Comparison of ENCODE assay signal across 22 cellular contexts in the genomic region with DNA sequence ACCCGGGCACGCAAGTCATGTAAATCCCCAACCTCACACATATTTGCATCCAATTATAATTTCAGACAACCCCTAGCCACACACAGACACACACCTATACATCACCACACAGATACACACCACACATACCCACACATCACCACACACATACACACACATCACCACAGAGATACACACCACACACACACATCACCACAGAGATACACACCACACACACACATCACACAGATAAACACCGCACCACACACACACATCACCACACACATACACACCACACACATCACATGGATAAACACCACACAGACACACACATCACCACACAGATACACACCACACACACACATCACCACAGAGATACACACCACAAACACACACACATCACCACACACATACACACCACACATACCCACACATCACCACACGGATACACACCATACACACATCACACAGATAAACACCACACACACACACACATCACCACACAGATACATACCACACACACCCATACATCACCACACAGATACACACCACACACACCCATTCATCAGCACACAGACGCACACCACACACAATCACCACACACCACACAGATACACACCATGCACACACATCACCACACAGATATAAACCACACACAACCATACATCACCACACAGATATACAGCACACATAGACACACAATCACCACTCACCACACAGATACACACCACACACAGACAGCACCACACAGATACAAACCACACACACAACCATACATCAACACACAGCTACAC.
DNase-seq lines count a peak whose midpoint lies in the region; ATAC-seq, FAIRE-seq and TF ChIP-seq lines count a peak whose summit lies in the region.
"Had no signal": no experiment of that assay in that cellular context is flagged by ENCODE, and none has a peak within 500 bp of the region (broad histone marks: within the 10 kb centered on the region; RNA-seq: fewer than 3 reads in every experiment).

No MANE protein-coding gene starts in this region.

- CTCF ChIA-PET in HepG2 (lab: Yijun Ruan, JAX; ENCODE audit: low intra/inter-chr PET ratio, low total read pairs) = no interaction called here
- CTCF ChIA-PET in H1 (lab: Charles Lee; ENCODE audit: partially characterized antibody) = interaction anchor here (0.5 to 5.7 kb wide), 10 partner anchors 11 to 477 kb away, joined by 3 to 47 read pairs (median 6); no protein-coding TSS in a partner anchor

- H3K56ac ChIP-seq in H1 (replicated peaks; ENCODE audit: insufficient read length, low read depth, low read length) = peak overlapping the region; percentile 96

- DNase-seq in HepG2 (ENCODE audit: low spot score) (no peak), right lobe of liver (no peak), astrocyte (ENCODE audit: low read depth) (no peak), H1 (ENCODE audit: low read depth in 1 of 2, low spot score in 2 of 2) (no peak), trophoblast cell (no peak), GM19239 (ENCODE audit: insufficient read length, low spot score) (no peak), Right ventricle myocardium inferior (ENCODE audit: missing footprints) (no peak)
- DNase-seq: Caco-2; CD8-positive, alpha-beta T cell; DMS 273 treated with DMSO at 0.1 percent for 48 hours; DMS79; GDM1; HCEC 1CT; HFFc6 had no signal

- 79% methylated on average over 5 of the region's 5 CpGs for WGBS in HepG2 (ENCODE audit: low lambda C conversion rate)
- WGBS in right lobe of liver (ENCODE audit: insufficient coverage, low coverage, low lambda C conversion rate, missing lambda C conversion rate) = 82% methylated on average over 4 of the region's 5 CpGs
- WGBS in H1 (ENCODE audit: extremely low coverage in 1 of 2, insufficient coverage in 1 of 2, insufficient read length in 1 of 2, insufficient replicate concordance in 2 of 2, low coverage in 1 of 2, low lambda C conversion rate in 2 of 2, missing lambda C conversion rate in 1 of 2), 2 experiments = 87% methylated on average over 5 of the region's 5 CpGs; no CpG with 5 or more reads in 1 of the 2 experiments
- 100% methylated on average over 3 of the region's 5 CpGs for WGBS in trophoblast cell (ENCODE audit: extremely low coverage, insufficient coverage, insufficient read length)

- no peak overlapping the region for H4K8ac ChIP-seq in H1 (ENCODE audit: extremely low read depth, insufficient read depth, low read length)
- H4K8ac ChIP-seq in trophoblast cell (ENCODE audit: low read depth, low read length) = no peak overlapping the region

- H3K14ac ChIP-seq in H1 (ENCODE audit: insufficient read length) (no peak overlapping the region), trophoblast cell (ENCODE audit: low read length) (no peak overlapping the region)

- peaks cover 25% of the 10 kb centered on the region for H3K27me3 Mint-ChIP-seq in astrocyte (ENCODE audit: low read depth, unreplicated experiment)

- H4K20me1 ChIP-seq in HepG2 (ENCODE audit: insufficient read depth, low read length) (no peaks in the 10 kb centered on the region; the same call in 1 of the 2 replicates), astrocyte (ENCODE audit: insufficient read depth, low read length) (no peaks in the 10 kb centered on the region), H1 (replicated peaks in 1 of 2; ENCODE audit: control insufficient read depth in 1 of 2, insufficient read depth in 2 of 2, low read length in 2 of 2) (peaks cover 2 to 27% of the 10 kb centered on the region in 2 experiments)
- H4K20me1 ChIP-seq: BLaER1 had no signal

- H2BK120ac ChIP-seq in H1 (replicated peaks; ENCODE audit: low read depth, low read length) (peak overlapping the region; percentile 66), trophoblast cell (ENCODE audit: insufficient read depth, low read length, poor library complexity) (no peak overlapping the region)

- no peak overlapping the region for H3K27ac ChIP-seq in HepG2 (ENCODE audit: extremely low read length, insufficient read depth, low read length)
- H3K27ac ChIP-seq in right lobe of liver = no peak overlapping the region
- no peak overlapping the region for H3K27ac ChIP-seq in astrocyte (ENCODE audit: low read depth, low read length)
- no peak overlapping the region for H3K27ac ChIP-seq in H1 (ENCODE audit: low read depth, low read length)
- H3K27ac ChIP-seq in trophoblast cell (ENCODE audit: low read depth, low read length) = no peak overlapping the region
- H3K27ac ChIP-seq: 22Rv1, BLaER1, C4-2B had no signal

- no peaks in the 10 kb centered on the region for H3K36me3 Mint-ChIP-seq in astrocyte (ENCODE audit: low read depth, unreplicated experiment)
- H3K36me3 Mint-ChIP-seq: CD4-positive, CD25-positive, alpha-beta regulatory T cell; CD8-positive, alpha-beta T cell had no signal

- no peak overlapping the region for H3K27ac Mint-ChIP-seq in astrocyte (ENCODE audit: unreplicated experiment)
- H3K27ac Mint-ChIP-seq: B cell; CD4-positive, CD25-positive, alpha-beta regulatory T cell; CD8-positive, alpha-beta T cell; GM23338; HFFc6 had no signal

- H4K91ac ChIP-seq in H1 (replicated peaks; ENCODE audit: insufficient read length, low read length) (peak overlapping the region; percentile 29), trophoblast cell (ENCODE audit: low read depth, low read length) (no peak overlapping the region)

- H3K36me3 ChIP-seq in HepG2 (replicated peaks in 1 of 2; ENCODE audit: control insufficient read depth in 1 of 2, insufficient read depth in 2 of 2, low read length in 2 of 2) = no peaks in the 10 kb centered on the region
- H3K36me3 ChIP-seq in right lobe of liver = no peaks in the 10 kb centered on the region
- H3K36me3 ChIP-seq in astrocyte (ENCODE audit: insufficient read depth, low read length) = no peaks in the 10 kb centered on the region
- no peaks in the 10 kb centered on the region; a peak in 1 of 8 replicates for H3K36me3 ChIP-seq in H1 (ENCODE audit: control insufficient read depth in 2 of 4, insufficient read depth in 4 of 4, low read length in 3 of 4)
- H3K36me3 ChIP-seq in trophoblast cell (ENCODE audit: control insufficient read depth in 1 of 2, insufficient read depth in 2 of 2, low read length in 2 of 2) = no peaks in the 10 kb centered on the region
- H3K36me3 ChIP-seq: BLaER1 had no signal

- H3K18ac ChIP-seq in H1 (ENCODE audit: extremely low read depth, low read length) (no peak overlapping the region), trophoblast cell (ENCODE audit: low read length) (no peak overlapping the region)

- H2BK12ac ChIP-seq in H1 (ENCODE audit: low read depth, low read length) (peak overlapping the region; percentile 35; the same call in 1 of the 2 replicates), trophoblast cell (ENCODE audit: low read length) (no peak overlapping the region)

- H3K23ac ChIP-seq in H1 (ENCODE audit: insufficient read length) (no peak overlapping the region), trophoblast cell (ENCODE audit: low read length) (peak overlapping the region; percentile 17)

- H3K23me2 ChIP-seq in H1 (ENCODE audit: low read depth, low read length) = peaks cover 24% of the 10 kb centered on the region; the same call in 1 of the 2 replicates

- peaks cover 18% of the 10 kb centered on the region for H3K9me3 ChIP-seq in HepG2 (ENCODE audit: low read length)
- H3K9me3 ChIP-seq in right lobe of liver = no peaks in the 10 kb centered on the region
- H3K9me3 ChIP-seq in astrocyte (ENCODE audit: insufficient read depth, low read depth, low read length) = peaks cover 4% of the 10 kb centered on the region
- H3K9me3 ChIP-seq in H1 (ENCODE audit: insufficient read depth in 2 of 2, low read depth in 1 of 2, low read length in 1 of 2) = peaks cover 0 to 5% of the 10 kb centered on the region in 2 experiments; a peak in 1 of 4 replicates
- H3K9me3 ChIP-seq in trophoblast cell (ENCODE audit: insufficient read depth, low read depth, low read length) = peaks cover 17% of the 10 kb centered on the region
- H3K9me3 ChIP-seq: BLaER1, Caco-2 had no signal

- 0 out of 2 replicates have a peak overlapping the region, but pooled peaks have one; percentile 23 for H2BK15ac ChIP-seq in H1 (ENCODE audit: low read length)

- H2AFZ ChIP-seq in HepG2 (ENCODE audit: low read length) = no peak overlapping the region
- H2AFZ ChIP-seq in astrocyte (ENCODE audit: low read depth, low read length) = no peak overlapping the region
- no peak overlapping the region for H2AFZ ChIP-seq in H1 (ENCODE audit: low read length)
- no peak overlapping the region for H2AFZ ChIP-seq in trophoblast cell (ENCODE audit: insufficient read depth, low read length, poor library complexity)
- H2AFZ ChIP-seq: GM23338 had no signal

- intact Hi-C loops in HepG2 (cut with micrococcal nuclease; ENCODE audit: unreplicated experiment) (no loop called here), right lobe of liver (cut with DNase I) (no loop called here), Right ventricle myocardium inferior (cut with DNase I) (no loop called here)

- in situ Hi-C loops in HepG2 (cut with HindIII; ENCODE audit: extremely low pct_ligation_motif_present, low pct_unique_long_range_greater_than_20kb) = no loop called here

- H3K79me2 ChIP-seq in HepG2 (ENCODE audit: insufficient read depth, low read length) (no peaks in the 10 kb centered on the region), astrocyte (ENCODE audit: insufficient read depth, low read length) (no peaks in the 10 kb centered on the region), H1 (ENCODE audit: control insufficient read depth in 1 of 2, insufficient read depth in 2 of 2, low read length in 2 of 2) (peaks cover 0 to 5% of the 10 kb centered on the region in 2 experiments; a peak in 1 of 4 replicates), trophoblast cell (ENCODE audit: control insufficient read depth, insufficient read depth, low read length, poor library complexity) (no peaks in the 10 kb centered on the region)

- no peaks in the 10 kb centered on the region for H3K9me3 Mint-ChIP-seq in astrocyte (ENCODE audit: unreplicated experiment)
- H3K9me3 Mint-ChIP-seq: CD4-positive, CD25-positive, alpha-beta regulatory T cell; CD8-positive, alpha-beta T cell; GM23338; HFFc6 had no signal

- H4K5ac ChIP-seq in H1 (ENCODE audit: insufficient read length, low read depth, low read length) = no peak overlapping the region

- H3K4me1 Mint-ChIP-seq in astrocyte (ENCODE audit: low read depth, unreplicated experiment) = no peaks in the 10 kb centered on the region
- H3K4me1 Mint-ChIP-seq: B cell; CD4-positive, CD25-positive, alpha-beta regulatory T cell had no signal

- no peak overlapping the region for H3K9ac ChIP-seq in HepG2 (ENCODE audit: insufficient read depth, low read depth, low read length)
- no peak overlapping the region for H3K9ac ChIP-seq in astrocyte (ENCODE audit: low read length)
- H3K9ac ChIP-seq in H1 (replicated peaks in 1 of 4; ENCODE audit: extremely low read depth in 1 of 4, low read depth in 3 of 4, low read length in 3 of 4) = peak overlapping the region in 1 of 4 experiments; percentile 4; a peak in 2 of 7 replicates
- no peak overlapping the region for H3K9ac ChIP-seq in trophoblast cell (ENCODE audit: low read length)
- H3K9ac ChIP-seq: BLaER1 had no signal

- BruUV-seq in HepG2 (replicated peaks; lab: Mats Ljungman, UMichigan) = no TSS peak

- no peak for FAIRE-seq in HepG2 (lab: Jason Lieb, UNC)
- FAIRE-seq in astrocyte (lab: Jason Lieb, UNC) = peak; percentile 78
- no peak for FAIRE-seq in H1 (lab: Jason Lieb, UNC)
- FAIRE-seq in GM19239 (lab: Jason Lieb, UNC) = no peak
- FAIRE-seq: A204.1 had no signal

- TF ChIP-seq EP300 in HepG2 (IDR thresholded peaks at IDR 0.05; ENCODE audit: low read depth in 2 of 2, low read length in 2 of 2) (no peak), HepG2 (CRISPR knock-in tag; IDR thresholded peaks at IDR 0.05; ENCODE audit: borderline replicate concordance) (no peak), H1 (IDR thresholded peaks at IDR 0.05; ENCODE audit: borderline replicate concordance in 1 of 2, low read depth in 2 of 2, low read length in 2 of 2) (no peak)

- peaks cover 16% of the 10 kb centered on the region for H3K79me1 ChIP-seq in H1 (ENCODE audit: low read depth, low read length)
- no peaks in the 10 kb centered on the region for H3K79me1 ChIP-seq in trophoblast cell (ENCODE audit: low read length)

- H2BK20ac ChIP-seq in H1 (ENCODE audit: low read length) = no peak overlapping the region; the same call in 1 of the 2 replicates

- H4K12ac ChIP-seq in trophoblast cell (ENCODE audit: low read depth, low read length) = no peak overlapping the region

- ATAC-seq in HepG2 = no peak
- ATAC-seq in right lobe of liver = no peak
- ATAC-seq in GM19395 (IDR thresholded peaks at IDR 0.05; ENCODE audit: unreplicated experiment) = no peak
- no peak for ATAC-seq in Right ventricle myocardium inferior
- ATAC-seq: CD8-positive, alpha-beta T cell; GM23338 had no signal

- H2AK5ac ChIP-seq in H1 (ENCODE audit: low read depth, low read length) (peak overlapping the region; percentile 76), trophoblast cell (ENCODE audit: low read length) (no peak overlapping the region)

- no peak for TF ChIP-seq CTCF in HepG2 (CRISPR knock-in tag; IDR thresholded peaks at IDR 0.05)
- TF ChIP-seq CTCF in right lobe of liver (IDR thresholded peaks at IDR 0.05) = no peak
- no peak for TF ChIP-seq CTCF in astrocyte (IDR thresholded peaks at IDR 0.05; ENCODE audit: insufficient read depth, low read depth, low read length)
- no peak for TF ChIP-seq CTCF in H1 (IDR thresholded peaks at IDR 0.05; ENCODE audit: control extremely low read depth in 1 of 3, insufficient read depth in 1 of 3, low read depth in 1 of 3, low read length in 3 of 3)

- H3K4me3 ChIP-seq in HepG2 (replicated peaks in 1 of 3; ENCODE audit: insufficient read depth in 1 of 3, low read depth in 2 of 3, low read length in 3 of 3) = no peak overlapping the region
- no peak overlapping the region for H3K4me3 ChIP-seq in right lobe of liver
- H3K4me3 ChIP-seq in astrocyte (ENCODE audit: insufficient read depth, low read depth, low read length) = no peak overlapping the region
- H3K4me3 ChIP-seq in H1 (ENCODE audit: extremely low read depth in 1 of 4, insufficient read depth in 2 of 4, low read depth in 3 of 4, low read length in 4 of 4) = no peak overlapping the region
- H3K4me3 ChIP-seq in trophoblast cell (ENCODE audit: low read depth, low read length) = peak overlapping the region; percentile 59
- H3K4me3 ChIP-seq: BLaER1, GM23338 had no signal

- H2BK5ac ChIP-seq in H1 (ENCODE audit: low read depth, low read length) = no peak overlapping the region; the same call in 1 of the 2 replicates
- H2BK5ac ChIP-seq in trophoblast cell (ENCODE audit: low read depth, low read length, poor library complexity) = no peak overlapping the region

- H3K4me2 ChIP-seq in HepG2 (ENCODE audit: low read depth, low read length) = no peak overlapping the region
- no peak overlapping the region for H3K4me2 ChIP-seq in astrocyte (ENCODE audit: low read length)
- no peak overlapping the region for H3K4me2 ChIP-seq in H1 (ENCODE audit: insufficient read depth in 1 of 2, low read depth in 2 of 2, low read length in 2 of 2)
- H3K4me2 ChIP-seq in trophoblast cell (ENCODE audit: low read length) = no peak overlapping the region
- H3K4me2 ChIP-seq: BLaER1, GM23338 had no signal

- no peak for TF ChIP-seq POLR2A in HepG2 (IDR thresholded peaks at IDR 0.05; ENCODE audit: insufficient read depth in 1 of 2, low read depth in 2 of 2, low read length in 2 of 2)
- no peak for TF ChIP-seq POLR2A in right lobe of liver (IDR thresholded peaks at IDR 0.05)
- no peak for TF ChIP-seq POLR2A in H1 (IDR thresholded peaks at IDR 0.05; ENCODE audit: control extremely low read depth in 1 of 2, low read depth in 2 of 2, low read length in 2 of 2)

- H3K4me1 ChIP-seq in HepG2 (ENCODE audit: insufficient read depth, low read length) (no peaks in the 10 kb centered on the region), right lobe of liver (no peaks in the 10 kb centered on the region), astrocyte (ENCODE audit: insufficient read depth, low read length) (no peaks in the 10 kb centered on the region), H1 (replicated peaks in 1 of 4; ENCODE audit: control insufficient read depth in 3 of 4, insufficient read depth in 4 of 4, low read length in 3 of 4) (peaks cover 0 to 16% (median 10%) of the 10 kb centered on the region in 4 experiments; a peak in 6 of 7 replicates), trophoblast cell (ENCODE audit: control insufficient read depth in 1 of 2, insufficient read depth in 2 of 2, low read length in 2 of 2) (no peaks in the 10 kb centered on the region)
- H3K4me1 ChIP-seq: Caco-2 had no signal

- H3K4ac ChIP-seq in H1 (replicated peaks; ENCODE audit: insufficient read length, low read depth, low read length) (peak overlapping the region; percentile 65), trophoblast cell (ENCODE audit: low read depth, low read length) (no peak overlapping the region)

- H3K27me3 ChIP-seq in HepG2 (ENCODE audit: control insufficient read depth in 1 of 2, insufficient read depth in 2 of 2, low read length in 2 of 2) (peaks cover 6 to 32% of the 10 kb centered on the region in 2 experiments; a peak in 4 of 5 replicates), right lobe of liver (no peaks in the 10 kb centered on the region), astrocyte (ENCODE audit: insufficient read depth, low read length) (peaks cover 11% of the 10 kb centered on the region), H1 (replicated peaks in 1 of 4; ENCODE audit: control insufficient read depth in 3 of 4, extremely low read depth in 1 of 4, insufficient read depth in 3 of 4, low read length in 3 of 4) (no peaks in the 10 kb centered on the region; a peak in 1 of 7 replicates), trophoblast cell (ENCODE audit: insufficient read depth, low read length) (no peaks in the 10 kb centered on the region)
- H3K27me3 ChIP-seq: BLaER1 had no signal

- no peak for TF ChIP-seq RAD21 in HepG2 (CRISPR knock-in tag; IDR thresholded peaks at IDR 0.05)
- TF ChIP-seq RAD21 in H1 (IDR thresholded peaks at IDR 0.05 in 1 of 2, conservative IDR thresholded peaks at IDR 0.05 in 1 of 2; ENCODE audit: low read depth in 2 of 2, low read length in 2 of 2) = no peak

- no peak overlapping the region for H3K4me3 Mint-ChIP-seq in astrocyte (ENCODE audit: unreplicated experiment)
- H3K4me3 Mint-ChIP-seq: B cell; CD4-positive, CD25-positive, alpha-beta regulatory T cell; CD8-positive, alpha-beta T cell; GM23338; HFFc6 had no signal

- POLR2A ChIA-PET in HepG2 (lab: Yijun Ruan, JAX) (no interaction called here), H1 (lab: Charles Lee; ENCODE audit: partially characterized antibody) (interaction anchor here (0.6 kb wide), 1 partner anchor 356 kb away, joined by 3 read pairs; no protein-coding TSS in a partner anchor)
